In genomic region chr7:69599211-69599878, GRCh38 we compare ENCODE assay signal across 8 cellular contexts. TPM values are rescaled to one million over a fixed set of nuclear protein-coding genes. Genes with fewer than 3 reads are reported as not detected.
DNase-seq lines count a peak whose midpoint lies in the region; ATAC-seq and TF ChIP-seq lines count a peak whose summit lies in the region.

No MANE protein-coding gene starts in this region.

- H3K4me3 ChIP-seq in DOHH2 (ENCODE audit: low read length) (peak overlapping the region; percentile 89), MG63 (peak overlapping the region; percentile 57), breast epithelium (peak overlapping the region; percentile 75 to 97 (median 87)), lower leg skin (ENCODE audit: low read depth, poor library complexity, severe bottlenecking) (peak overlapping the region; percentile 95), tibial artery (peak overlapping the region; percentile 75 to 78)

- TF ChIP-seq POLR2A in breast epithelium (IDR thresholded peaks at IDR 0.05) (no peak), lower leg skin (IDR thresholded peaks at IDR 0.05) (no peak)

- TF ChIP-seq CTCF in DOHH2 (IDR thresholded peaks at IDR 0.05; ENCODE audit: low read depth, low read length, poor library complexity, severe bottlenecking) (no peak), breast epithelium (IDR thresholded peaks at IDR 0.05) (no peak), lower leg skin (IDR thresholded peaks at IDR 0.05) (no peak), tibial artery (IDR thresholded peaks at IDR 0.05) (no peak), Calu3 (IDR thresholded peaks at IDR 0.05; ENCODE audit: unreplicated experiment) (no peak)

- H3K36me3 ChIP-seq in DOHH2 (ENCODE audit: control insufficient read depth, low read length) (peaks cover 10% of the 10 kb centered on the region; the same call in 1 of the 2 replicates), MG63 (no peaks in the 10 kb centered on the region), breast epithelium (no peaks in the 10 kb centered on the region), tibial artery (no peaks in the 10 kb centered on the region)

- H3K4me1 ChIP-seq in DOHH2 (ENCODE audit: control insufficient read depth, low read length) (peaks cover 52% of the 10 kb centered on the region), breast epithelium (peaks cover 0 to 4% of the 10 kb centered on the region in 2 donors), tibial artery (peaks cover 0 to 40% (median 12%) of the 10 kb centered on the region in 4 donors)

- H3K9me3 ChIP-seq in DOHH2 (ENCODE audit: control insufficient read depth, insufficient read depth, low read length) (no peaks in the 10 kb centered on the region), MG63 (no peaks in the 10 kb centered on the region), breast epithelium (no peaks in the 10 kb centered on the region), tibial artery (no peaks in the 10 kb centered on the region)

- no peak overlapping the region for H3K27ac Mint-ChIP-seq in Calu3 (ENCODE audit: unreplicated experiment)

- H3K36me3 Mint-ChIP-seq in Calu3 (ENCODE audit: insufficient read depth, unreplicated experiment): no peaks in the 10 kb centered on the region

- H3K4me2 ChIP-seq in DOHH2 (ENCODE audit: low read length): peak overlapping the region; percentile 68

- CTCF ChIA-PET in Calu3 (lab: Charles Lee): no interaction called here

- WGBS in lower leg skin, 2 donors: 1 to 2% methylated on average over 34 to 51 of the region's 66 CpGs

- H3K4me1 Mint-ChIP-seq in Calu3 (ENCODE audit: low read depth, unreplicated experiment): no peaks in the 10 kb centered on the region

- intact Hi-C loops in breast epithelium (cut with DNase I; ENCODE audit: low total_unique reads): no loop called here
- intact Hi-C loops in lower leg skin (cut with DNase I; ENCODE audit: low total_unique reads): no loop called here
- intact Hi-C loops in tibial artery (cut with DNase I; ENCODE audit: low total_unique reads): no loop called here
- intact Hi-C loops in Calu3 (cut with micrococcal nuclease; ENCODE audit: unreplicated experiment): no loop called here

- no peaks in the 10 kb centered on the region for H3K9me3 Mint-ChIP-seq in Calu3 (ENCODE audit: low read depth, unreplicated experiment)

- 0 out of 2 replicates have a peak, but pooled peaks cover 3% of the 10 kb centered on the region for H3K27me3 ChIP-seq in DOHH2 (ENCODE audit: control insufficient read depth, low read length)
- no peaks in the 10 kb centered on the region for H3K27me3 ChIP-seq in MG63
- H3K27me3 ChIP-seq in breast epithelium: no peaks in the 10 kb centered on the region
- H3K27me3 ChIP-seq in tibial artery: no peaks in the 10 kb centered on the region

- DNase-seq in MG63 (no peak), breast epithelium (ENCODE audit: low spot score in 2 of 2) (no peak), lower leg skin (ENCODE audit: low spot score in 2 of 2) (no peak), tibial artery (no peak), Calu3 (no peak), NCI-H226 (no peak)

- peaks cover 56% of the 10 kb centered on the region for H3K79me2 ChIP-seq in DOHH2 (ENCODE audit: control insufficient read depth, low read length)

- peaks cover 39% of the 10 kb centered on the region for H4K20me1 ChIP-seq in DOHH2 (ENCODE audit: control insufficient read depth, insufficient read depth, low read depth, low read length)

- H3K4me3 Mint-ChIP-seq in Calu3 (ENCODE audit: low read depth, unreplicated experiment): no peak overlapping the region

- ATAC-seq in HG03521 (IDR thresholded peaks at IDR 0.05; ENCODE audit: unreplicated experiment): no peak

- H3K27ac ChIP-seq in DOHH2 (ENCODE audit: low read depth, low read length) (peak overlapping the region; percentile 66), breast epithelium (peak overlapping the region; percentile 93 to 98), tibial artery (peak overlapping the region; percentile 78 to 86)

- H3K9me2 ChIP-seq in DOHH2 (replicated peaks; ENCODE audit: control insufficient read depth, low read length): no peaks in the 10 kb centered on the region

- no TSS peak for BruUV-seq in Calu3 (replicated peaks; lab: Mats Ljungman, UMichigan)

- H3F3A ChIP-seq in DOHH2 (ENCODE audit: control insufficient read depth, insufficient read depth): peaks cover 31% of the 10 kb centered on the region

- H3K27me3 Mint-ChIP-seq in Calu3 (ENCODE audit: unreplicated experiment): no peaks in the 10 kb centered on the region

RNA-seq across cellular contexts. Expression of gene AUTS2, which starts 1.1 kb away (rescaled TPM):
- total RNA-seq in MG63 (2014; rRNA removed; shearing (Covaris generic); ENCODE audit: low replicate concordance): 2.2 and 2.7 TPM in 2 replicates
- total RNA-seq in breast epithelium (10 to 100 TPM; 31.5 to 94.3 (median 81.3) TPM), lower leg skin (10 to 100 TPM; 30.8 to 41.9 (median 40.5) TPM), Calu3 (2022) (not detected in 2 replicates)
